In the genomic region with DNA sequence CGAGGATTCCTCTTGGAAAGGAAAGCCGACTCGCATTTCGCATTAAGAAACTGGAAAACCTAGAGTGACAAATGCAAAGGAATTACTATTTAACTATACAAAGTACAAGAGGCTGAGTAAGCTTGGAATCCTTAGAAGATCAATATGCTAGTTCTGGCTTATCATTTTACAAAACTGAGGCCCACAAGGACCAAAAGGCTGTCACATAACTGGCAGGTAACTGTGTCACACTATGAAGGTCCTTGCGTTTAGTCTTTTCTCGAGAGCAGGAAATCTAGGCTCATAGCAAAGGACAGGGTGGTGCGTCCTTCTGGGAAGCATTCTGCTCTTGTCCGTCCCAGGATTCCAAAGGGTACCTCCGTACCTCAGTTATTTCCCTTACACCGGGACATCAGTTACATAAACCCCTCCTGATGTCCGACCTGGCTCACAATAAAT, we compare ENCODE assay signal across 8 cellular contexts. TPM values are rescaled to one million over a fixed set of nuclear protein-coding genes. Genes with fewer than 3 reads are reported as not detected.
DNase-seq lines count a peak whose midpoint lies in the region; ATAC-seq, FAIRE-seq and TF ChIP-seq lines count a peak whose summit lies in the region.

No MANE protein-coding gene starts in this region.

- WGBS in mammary epithelial cell (ENCODE audit: low coverage, missing lambda C conversion rate): 0% methylated on average over 11 of the region's 11 CpGs
- 1 to 5% methylated on average over 11 of the region's 11 CpGs for WGBS in lung, 2 donors

- BruUV-seq in mammary epithelial cell (replicated peaks; lab: Mats Ljungman, UMichigan): no TSS peak

- DNase-seq in mammary epithelial cell (no peak), lung (ENCODE audit: low spot score) (no peak), vagina (ENCODE audit: extremely low spot score in 2 of 2) (no peak), cerebellar cortex (ENCODE audit: low spot score) (no peak), erythroblast (lab: John Stamatoyannopoulos, UW) (no peak), D721Med (ENCODE audit: insufficient read length, low spot score) (no peak)

- peak overlapping the region; percentile 93 for H3K27ac ChIP-seq in mammary epithelial cell (ENCODE audit: insufficient read depth, low read depth, low read length)
- peak overlapping the region; percentile 90 to 94 for H3K27ac ChIP-seq in lung (ENCODE audit: low read depth in 1 of 2, low read length in 1 of 2)
- peak overlapping the region; percentile 96 for H3K27ac ChIP-seq in vagina

- CTCF ChIA-PET in mammary epithelial cell (lab: Charles Lee; ENCODE audit: low non-redundant PET): no interaction called here

- peaks cover 22% of the 10 kb centered on the region for H3K4me1 ChIP-seq in mammary epithelial cell (ENCODE audit: insufficient read depth, low read length)
- H3K4me1 ChIP-seq in lung (ENCODE audit: control insufficient read depth in 2 of 2, insufficient read depth in 2 of 2, low read length in 2 of 2): peaks cover 7 to 11% of the 10 kb centered on the region in 2 donors
- H3K4me1 ChIP-seq in vagina: peaks cover 38% of the 10 kb centered on the region

- H4K20me1 ChIP-seq in mammary epithelial cell (ENCODE audit: insufficient read depth, low read length): peaks cover 3% of the 10 kb centered on the region

- no peak for FAIRE-seq in D721Med (lab: Jason Lieb, UNC)

- H3K4me3 ChIP-seq in mammary epithelial cell (replicated peaks in 1 of 3; ENCODE audit: insufficient read depth in 1 of 3, low read depth in 2 of 3, low read length in 3 of 3) (peak overlapping the region; percentile 59 to 96 (median 78)), lung (peak overlapping the region; percentile 77), vagina (peak overlapping the region; percentile 66 to 69)

- TF ChIP-seq POLR2A in vagina (IDR thresholded peaks at IDR 0.05): no peak
- no peak for TF ChIP-seq POLR2A in erythroblast (IDR thresholded peaks at IDR 0.05; ENCODE audit: low read length)

- no peak for TF ChIP-seq CTCF in mammary epithelial cell (conservative IDR thresholded peaks at IDR 0.05 in 1 of 2, IDR thresholded peaks at IDR 0.05 in 1 of 2; ENCODE audit: extremely low read depth in 1 of 2, insufficient read depth in 1 of 2, low read depth in 1 of 2, low read length in 2 of 2)
- TF ChIP-seq CTCF in lung (IDR thresholded peaks at IDR 0.05; ENCODE audit: control extremely low read depth, extremely low read depth): no peak
- no peak for TF ChIP-seq CTCF in vagina (IDR thresholded peaks at IDR 0.05)
- no peak for TF ChIP-seq CTCF in D721Med (IDR thresholded peaks at IDR 0.05; ENCODE audit: insufficient read depth, missing control alignments)

- peak overlapping the region; percentile 98 for H3K4me2 ChIP-seq in mammary epithelial cell (ENCODE audit: insufficient read depth, low read depth, low read length)

- ATAC-seq in GM18909 (IDR thresholded peaks at IDR 0.05; ENCODE audit: poor library complexity, unreplicated experiment): peak; percentile 10
- peak; percentile 13 for ATAC-seq in HG03521 (IDR thresholded peaks at IDR 0.05; ENCODE audit: unreplicated experiment)
- no peak for ATAC-seq in lung (ENCODE audit: insufficient read depth, low FRiP score)

- H3K9ac ChIP-seq in mammary epithelial cell (ENCODE audit: insufficient read depth, low read length): peak overlapping the region; percentile 100

- H3K79me2 ChIP-seq in mammary epithelial cell (ENCODE audit: insufficient read depth, low read length): peaks cover 56% of the 10 kb centered on the region

- intact Hi-C loops in mammary epithelial cell (cut with micrococcal nuclease) (loop anchor here (1.0 to 5.0 kb wide), 3 partner anchors 9 to 36 kb away; partner anchors contain the start of genes CEP97 and ZBTB11), vagina (cut with DNase I) (no loop called here)

- in situ Hi-C loops in mammary epithelial cell (cut with MboI; ENCODE audit: low sequenced_read_pairs in 2 of 2): no loop called here

- H3K27me3 ChIP-seq in mammary epithelial cell (ENCODE audit: insufficient read depth, low read length) (no peaks in the 10 kb centered on the region), lung (ENCODE audit: control insufficient read depth, insufficient read depth) (no peaks in the 10 kb centered on the region), vagina (no peaks in the 10 kb centered on the region)

- H3K36me3 ChIP-seq in mammary epithelial cell (ENCODE audit: insufficient read depth, low read length) (peaks cover 31% of the 10 kb centered on the region), lung (ENCODE audit: control insufficient read depth in 2 of 2, insufficient read depth in 2 of 2, low read length in 2 of 2) (peaks cover 10 to 18% of the 10 kb centered on the region in 2 donors), vagina (peaks cover 0 to 25% of the 10 kb centered on the region in 2 donors)

- H3K9me3 ChIP-seq in mammary epithelial cell (replicated peaks; ENCODE audit: insufficient read depth, low read length): no peaks in the 10 kb centered on the region
- H3K9me3 ChIP-seq in lung (ENCODE audit: control insufficient read depth in 2 of 2, insufficient read depth in 1 of 2, low read length in 1 of 2): no peaks in the 10 kb centered on the region
- H3K9me3 ChIP-seq in vagina: no peaks in the 10 kb centered on the region

- H2AFZ ChIP-seq in mammary epithelial cell (ENCODE audit: low read depth, low read length): peak overlapping the region; percentile 83

- dilution Hi-C loops in mammary epithelial cell (cut with HindIII; ENCODE audit: low sequenced_read_pairs): no loop called here

RNA-seq across cellular contexts. Expression of gene RPL24, which starts 0.6 kb away (rescaled TPM):
- 1,000 to 10,000 TPM in 1 of 2 donors, 100 to 1,000 TPM in 1; 920 to 1,138 TPM for total RNA-seq in mammary epithelial cell
- 906 TPM for polyA plus RNA-seq in mammary epithelial cell
- 633 TPM for polyA minus RNA-seq in mammary epithelial cell
- total RNA-seq in lung: 1,000 to 10,000 TPM in 1 of 2 donors, 100 to 1,000 TPM in 1; 883 to 1,468 TPM
- polyA plus RNA-seq in lung: 1,000 to 10,000 TPM; 1,147 to 4,516 TPM
- 1,243 TPM for total RNA-seq in vagina

RNA-seq across cellular contexts. Expression of gene ZBTB11, which starts 9.0 kb away (rescaled TPM):
- total RNA-seq in mammary epithelial cell (10 to 100 TPM; 20.3 to 25.3 TPM), lung (10 to 100 TPM; 14.3 to 42.5 TPM), vagina (27.5 TPM)
- polyA plus RNA-seq in mammary epithelial cell (6.9 TPM), lung (1 to 10 TPM; 7.5 to 9.3 TPM)
- 8.1 TPM for polyA minus RNA-seq in mammary epithelial cell

RNA-seq across cellular contexts. Expression of gene CEP97, which starts 38.5 kb away (rescaled TPM):
- total RNA-seq in mammary epithelial cell (10 to 100 TPM; 15.7 to 15.9 TPM), lung (10 to 100 TPM; 11.1 to 21.0 TPM), vagina (11.0 TPM)
- polyA plus RNA-seq in mammary epithelial cell (1.6 TPM), lung (1 to 10 TPM; 1.9 to 2.1 TPM)
- 8.9 TPM for polyA minus RNA-seq in mammary epithelial cell
